ENCODE assay signal across 1 cellular context in the genomic region with DNA sequence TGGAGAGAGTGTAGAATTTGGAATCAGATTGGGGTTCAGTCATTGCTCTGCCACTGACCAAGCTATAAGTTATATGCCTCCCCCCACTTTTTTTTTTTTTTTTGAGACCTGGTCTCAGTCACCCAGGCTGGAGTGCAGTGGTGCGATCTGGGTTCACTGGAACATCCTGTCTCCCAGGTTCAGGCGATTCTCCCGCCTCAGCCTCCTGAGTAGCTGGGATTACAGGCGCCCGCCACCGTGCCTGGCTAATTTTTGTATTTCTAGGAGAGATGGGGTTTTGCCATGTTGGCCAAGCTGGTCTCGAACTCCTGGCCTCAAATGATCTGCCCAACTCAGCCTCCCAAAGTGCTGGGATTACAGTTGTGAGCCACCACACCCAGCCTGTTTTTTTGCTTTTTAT.
TF ChIP-seq lines count a peak whose summit lies in the region.

No MANE protein-coding gene starts in this region.

TF ChIP-seq in HepG2, 621 proteins besides CTCF, POLR2A, EP300 and RAD21:
- TF ChIP-seq ZBTB33 (CRISPR knock-in tag; IDR thresholded peaks at IDR 0.05) (peak; percentile 54; the same call in 1 of the 2 replicates), SALL1 (CRISPR knock-in tag; IDR thresholded peaks at IDR 0.05) (0 out of 2 replicates have a peak, but pooled peaks have one; percentile 22), ZNF501 (CRISPR knock-in tag; IDR thresholded peaks at IDR 0.05) (0 out of 2 replicates have a peak, but pooled peaks have one; percentile 7), ZBTB38 (CRISPR knock-in tag; IDR thresholded peaks at IDR 0.05) (peak; percentile 81), ARNT2 (CRISPR knock-in tag; IDR thresholded peaks at IDR 0.05; ENCODE audit: low read depth) (0 out of 2 replicates have a peak, but pooled peaks have one; percentile 20)
TF ChIP-seq in HepG2: peak in this region for 5; not testable (repeated sequence) for 616.
